Comparison of ENCODE assay signal across 12 cellular contexts in genomic region chr19:13729859-13730258, GRCh38. TPM values are rescaled to one million over a fixed set of nuclear protein-coding genes. Genes with fewer than 3 reads are reported as not detected.
DNase-seq lines count a peak whose midpoint lies in the region; ATAC-seq, FAIRE-seq and TF ChIP-seq lines count a peak whose summit lies in the region.
"Had no signal": no experiment of that assay in that cellular context is flagged by ENCODE, and none has a peak within 500 bp of the region (broad histone marks: within the 10 kb centered on the region; RNA-seq: fewer than 3 reads in every experiment).

No MANE protein-coding gene starts in this region.

- no peaks in the 10 kb centered on the region for H3K27me3 ChIP-seq in HCT116 (ENCODE audit: insufficient read depth, low read length)
- H3K27me3 ChIP-seq in hepatocyte = no peaks in the 10 kb centered on the region
- no peaks in the 10 kb centered on the region for H3K27me3 ChIP-seq in SJCRH30
- no peaks in the 10 kb centered on the region for H3K27me3 ChIP-seq in thyroid gland
- H3K27me3 ChIP-seq in colonic mucosa = no peaks in the 10 kb centered on the region
- H3K27me3 ChIP-seq: cardiac muscle cell, gastroesophageal sphincter had no signal

- H3K9ac ChIP-seq in HCT116 (ENCODE audit: low read length) = peak overlapping the region; percentile 88
- H3K9ac ChIP-seq in colonic mucosa (ENCODE audit: low read depth in 2 of 2, low read length in 2 of 2) = no peak overlapping the region

- peak overlapping the region in 1 of 2 experiments; percentile 77; a peak in 1 of 4 replicates for H3K4me3 ChIP-seq in HCT116 (replicated peaks in 1 of 2; ENCODE audit: low read depth in 1 of 2, low read length in 2 of 2)
- H3K4me3 ChIP-seq in hepatocyte = no peak overlapping the region
- H3K4me3 ChIP-seq in SJCRH30 = no peak overlapping the region
- H3K4me3 ChIP-seq in thyroid gland (replicated peaks in 1 of 3) = no peak overlapping the region
- no peak overlapping the region for H3K4me3 ChIP-seq in colonic mucosa
- H3K4me3 ChIP-seq: cardiac muscle cell had no signal

- H3K36me3 Mint-ChIP-seq in activated CD4-positive, alpha-beta memory T cell treated with anti-CD3 and anti-CD28 coated beads for 36 hours = no peaks in the 10 kb centered on the region

- intact Hi-C loops in HCT116 (cut with micrococcal nuclease) (loop anchor here (10.0 kb wide), 1 partner anchor 455 kb away; no protein-coding TSS in a partner anchor), thyroid gland (cut with DNase I) (no loop called here), colonic mucosa (cut with DNase I) (no loop called here)
- intact Hi-C loops in activated CD4-positive, alpha-beta memory T cell treated with anti-CD3 and anti-CD28 coated beads for 36 hours (cut with micrococcal nuclease) = loop anchor here (5.0 kb wide), 1 partner anchor 132 kb away; no protein-coding TSS in a partner anchor

- WGBS in hepatocyte (ENCODE audit: low lambda C conversion rate, missing lambda C conversion rate) = 75% methylated on average over 2 of the region's 2 CpGs
- WGBS in thyroid gland, 2 donors = 63 to 78% methylated on average over 2 of the region's 2 CpGs

- H3K4me1 ChIP-seq in HCT116 (ENCODE audit: control insufficient read depth in 1 of 2, insufficient read depth in 2 of 2, low read length in 2 of 2) = peaks cover 24 to 32% of the 10 kb centered on the region in 2 experiments
- peaks cover 11% of the 10 kb centered on the region for H3K4me1 ChIP-seq in hepatocyte (ENCODE audit: insufficient read depth)
- H3K4me1 ChIP-seq in SJCRH30 = peaks cover 17% of the 10 kb centered on the region
- H3K4me1 ChIP-seq in thyroid gland = peaks cover 7 to 13% of the 10 kb centered on the region in 2 donors
- H3K4me1 ChIP-seq in colonic mucosa = no peaks in the 10 kb centered on the region

- peak overlapping the region; percentile 96 for H3K4me2 ChIP-seq in HCT116 (ENCODE audit: low read length)
- no peak overlapping the region for H3K4me2 ChIP-seq in hepatocyte

- POLR2A ChIA-PET in HCT116 (lab: Charles Lee) = interaction anchor here (1.3 to 3.5 kb wide), 3 partner anchors 8 to 129 kb away, joined by 6 to 23 read pairs (median 7); a partner anchor contains a TSS
- POLR2A ChIA-PET in activated CD4-positive, alpha-beta memory T cell treated with anti-CD3 and anti-CD28 coated beads for 36 hours (lab: Charles Lee) = no interaction called here

- H3K27ac ChIP-seq in HCT116 (ENCODE audit: low read depth, low read length) (peak overlapping the region; percentile 100), hepatocyte (peak overlapping the region; percentile 95), SJCRH30 (no peak overlapping the region), thyroid gland (no peak overlapping the region), colonic mucosa (no peak overlapping the region)
- H3K27ac ChIP-seq: cardiac muscle cell had no signal

- ATAC-seq in HCT116 (no peak), HG03565 (IDR thresholded peaks at IDR 0.05; ENCODE audit: unreplicated experiment) (no peak)
- ATAC-seq: CD8-positive, alpha-beta T cell; gastroesophageal sphincter had no signal

- H2AFZ ChIP-seq in HCT116 (ENCODE audit: low read depth, low read length, poor library complexity, severe bottlenecking) = peak overlapping the region; percentile 79
- no peak overlapping the region for H2AFZ ChIP-seq in hepatocyte

- no peaks in the 10 kb centered on the region for H3K27me3 Mint-ChIP-seq in activated CD4-positive, alpha-beta memory T cell treated with anti-CD3 and anti-CD28 coated beads for 36 hours

- H3K4me1 Mint-ChIP-seq in activated CD4-positive, alpha-beta memory T cell treated with anti-CD3 and anti-CD28 coated beads for 36 hours (ENCODE audit: low read depth) = peaks cover 22% of the 10 kb centered on the region

- peak overlapping the region; percentile 9 for H3K4me3 Mint-ChIP-seq in activated CD4-positive, alpha-beta memory T cell treated with anti-CD3 and anti-CD28 coated beads for 36 hours
- H3K4me3 Mint-ChIP-seq: CD8-positive, alpha-beta T cell had no signal

- TF ChIP-seq POLR2A in HCT116 (IDR thresholded peaks at IDR 0.05; ENCODE audit: borderline replicate concordance, extremely low read depth, insufficient read depth, insufficient read length) = no peak
- no peak for TF ChIP-seq POLR2A in thyroid gland (IDR thresholded peaks at IDR 0.05)

- H3K36me3 ChIP-seq in HCT116 (ENCODE audit: control insufficient read depth in 1 of 2, insufficient read depth in 2 of 2, low read length in 2 of 2) (no peaks in the 10 kb centered on the region), hepatocyte (replicated peaks; ENCODE audit: insufficient read depth, low read depth) (no peaks in the 10 kb centered on the region), SJCRH30 (no peaks in the 10 kb centered on the region), thyroid gland (no peaks in the 10 kb centered on the region), colonic mucosa (no peaks in the 10 kb centered on the region)
- H3K36me3 ChIP-seq: cardiac muscle cell had no signal

- CTCF ChIA-PET in HCT116 (lab: Charles Lee) = interaction anchor here (0.7 to 1.6 kb wide), 3 partner anchors 9 to 132 kb away, joined by 4 to 13 read pairs (median 5); no protein-coding TSS in a partner anchor
- CTCF ChIA-PET in activated CD4-positive, alpha-beta memory T cell treated with anti-CD3 and anti-CD28 coated beads for 36 hours (lab: Charles Lee) = interaction anchor here (0.6 to 1.2 kb wide), 6 partner anchors 8 to 140 kb away, joined by 3 to 4 read pairs (median 3); partner anchors contain the start of gene C19orf53

- peak; percentile 54 for FAIRE-seq in A204.1 (lab: Jason Lieb, UNC)

- no peak for TF ChIP-seq RAD21 in HCT116 (IDR thresholded peaks at IDR 0.05; ENCODE audit: low read depth)

- DNase-seq in HCT116 (ENCODE audit: low read depth, low spot score) (no peak), hepatocyte (ENCODE audit: low spot score) (no peak), SJCRH30 (no peak), thyroid gland (no peak), colonic mucosa (no peak)
- DNase-seq in activated CD4-positive, alpha-beta memory T cell treated with anti-CD3 and anti-CD28 coated beads for 36 hours = no peak
- DNase-seq: activated CD4-positive, alpha-beta T cell treated with anti-CD3 and anti-CD28 coated beads, Interleukin-2, amount 50 U/mL, for 1 hour; CD8-positive, alpha-beta T cell had no signal

- H3K9me3 ChIP-seq in HCT116 (ENCODE audit: control insufficient read depth in 1 of 2, insufficient read depth in 1 of 2, low read depth in 1 of 2, low read length in 2 of 2) = no peaks in the 10 kb centered on the region
- no peaks in the 10 kb centered on the region for H3K9me3 ChIP-seq in hepatocyte (ENCODE audit: low read depth)
- H3K9me3 ChIP-seq in SJCRH30 (replicated peaks) = no peaks in the 10 kb centered on the region
- H3K9me3 ChIP-seq in thyroid gland = no peaks in the 10 kb centered on the region
- no peaks in the 10 kb centered on the region for H3K9me3 ChIP-seq in colonic mucosa
- H3K9me3 ChIP-seq: gastroesophageal sphincter had no signal

- no peak for TF ChIP-seq CTCF in HCT116 (IDR thresholded peaks at IDR 0.05 in 2 of 3, conservative IDR thresholded peaks at IDR 0.05 in 1 of 3; ENCODE audit: borderline replicate concordance in 1 of 3, insufficient read depth in 1 of 3, low read depth in 2 of 3, low read length in 2 of 3)
- no peak for TF ChIP-seq CTCF in hepatocyte (IDR thresholded peaks at IDR 0.05; ENCODE audit: poor library complexity)
- no peak for TF ChIP-seq CTCF in thyroid gland (IDR thresholded peaks at IDR 0.05)
- TF ChIP-seq CTCF in colonic mucosa (IDR thresholded peaks at IDR 0.05) = no peak

- no peaks in the 10 kb centered on the region for H3K9me3 Mint-ChIP-seq in activated CD4-positive, alpha-beta memory T cell treated with anti-CD3 and anti-CD28 coated beads for 36 hours
- H3K9me3 Mint-ChIP-seq: CD8-positive, alpha-beta T cell had no signal

- H3K27ac Mint-ChIP-seq in activated CD4-positive, alpha-beta memory T cell treated with anti-CD3 and anti-CD28 coated beads for 36 hours = peak overlapping the region; percentile 96
- H3K27ac Mint-ChIP-seq: CD8-positive, alpha-beta T cell had no signal

- no peaks in the 10 kb centered on the region for H4K20me1 ChIP-seq in HCT116 (ENCODE audit: insufficient read depth)
- no peaks in the 10 kb centered on the region for H4K20me1 ChIP-seq in hepatocyte (ENCODE audit: insufficient read depth, poor library complexity, severe bottlenecking)

- H3K9me2 ChIP-seq in HCT116 (ENCODE audit: insufficient read depth) (no peaks in the 10 kb centered on the region), hepatocyte (replicated peaks; ENCODE audit: insufficient read depth) (no peaks in the 10 kb centered on the region)

- BruUV-seq in HCT116 (replicated peaks; lab: Mats Ljungman, UMichigan) = no TSS peak

- RAD21 ChIA-PET in HCT116 (lab: Charles Lee; ENCODE audit: low non-redundant PET in 1 of 2, low total read pairs in 2 of 2, uncharacterized antibody in 2 of 2, unreplicated experiment in 2 of 2) = interaction anchor here in 1 of 2 experiments (1.3 kb wide), 1 partner anchor 132 kb away, joined by 3 read pairs; no protein-coding TSS in a partner anchor

- H3K79me2 ChIP-seq in HCT116 (ENCODE audit: insufficient read depth, low read length) (peaks cover 5% of the 10 kb centered on the region; the same call in 1 of the 2 replicates), hepatocyte (no peaks in the 10 kb centered on the region)

TF ChIP-seq in HCT116, 20 proteins besides CTCF, POLR2A, EP300 and RAD21 (continues in another document):
- no peak for TF ChIP-seq EZH2 (IDR thresholded peaks at IDR 0.05)
- TF ChIP-seq EZH2phosphoT487 (IDR thresholded peaks at IDR 0.05; ENCODE audit: borderline replicate concordance) = no peak
- TF ChIP-seq EGR1 (IDR thresholded peaks at IDR 0.05; ENCODE audit: low read depth) = no peak
- TF ChIP-seq CEBPB (IDR thresholded peaks at IDR 0.05; ENCODE audit: low read depth) = no peak
- TF ChIP-seq FOSL1 (IDR thresholded peaks at IDR 0.05; ENCODE audit: low read depth) = no peak

RNA-seq across cellular contexts. Expression of gene MRI1, which starts 34.5 kb away (rescaled TPM):
- total RNA-seq in HCT116 (2021; ENCODE audit: unreplicated experiment) = 19.6 TPM
- polyA plus RNA-seq in HCT116 (2012) = 11.1 and 13.1 TPM in 2 replicates
- 10 to 100 TPM; 17.7 to 19.3 TPM for total RNA-seq in activated CD4-positive, alpha-beta memory T cell treated with anti-CD3 and anti-CD28 coated beads for 36 hours
- total RNA-seq in hepatocyte = 16.0 and 18.5 TPM in 2 replicates
- polyA plus RNA-seq in hepatocyte = 21.9 and 22.8 TPM in 2 replicates
- total RNA-seq in SJCRH30 (2014; rRNA removed; shearing (Covaris generic)) = 35.4 and 37.2 TPM in 2 replicates
- total RNA-seq in thyroid gland = 10 to 100 TPM; 53.0 to 90.4 (median 70.6) TPM
- 10 to 100 TPM; 19.5 to 26.7 TPM for total RNA-seq in colonic mucosa

RNA-seq across cellular contexts. Expression of gene C19orf53, which starts 44.4 kb away (rescaled TPM):
- total RNA-seq in HCT116 (2021; ENCODE audit: unreplicated experiment) (115 TPM), hepatocyte (89.2 and 97.0 TPM in 2 replicates), thyroid gland (100 to 1,000 TPM in 2 of 4 donors, 10 to 100 TPM in 2; 50.2 to 191 (median 139) TPM), colonic mucosa (10 to 100 TPM; 48.5 to 82.6 TPM)
- 217 and 237 TPM in 2 replicates for polyA plus RNA-seq in HCT116 (2012)
- 100 to 1,000 TPM; 124 to 142 TPM for total RNA-seq in activated CD4-positive, alpha-beta memory T cell treated with anti-CD3 and anti-CD28 coated beads for 36 hours
- polyA plus RNA-seq in hepatocyte = 214 and 220 TPM in 2 replicates
- total RNA-seq in SJCRH30 (2014; rRNA removed; shearing (Covaris generic)) = 208 and 228 TPM in 2 replicates

Comparison
In these comparisons a context has a peak if more than half of its experiments do, and no peak if none do; other contexts are left out.
1. H3K27ac ChIP-seq: peak in HCT116 (single experiment) and hepatocyte (single experiment); none in SJCRH30 (single experiment), thyroid gland (0 of 3) and colonic mucosa (single experiment).
2. intact Hi-C loops: an anchor here in HCT116 (10.0 kb wide) and activated CD4-positive, alpha-beta memory T cell treated with anti-CD3 and anti-CD28 coated beads for 36 hours (5.0 kb wide); none called in thyroid gland and colonic mucosa.